10 cellular contexts compared by ENCODE assay signal in genomic region chr16:18784917-18785623, GRCh38. TPM values are rescaled to one million over a fixed set of nuclear protein-coding genes. Genes with fewer than 3 reads are reported as not detected.
DNase-seq lines count a peak whose midpoint lies in the region; ATAC-seq and TF ChIP-seq lines count a peak whose summit lies in the region.
"Had no signal": no experiment of that assay in that cellular context is flagged by ENCODE, and none has a peak within 500 bp of the region (broad histone marks: within the 10 kb centered on the region; RNA-seq: fewer than 3 reads in every experiment).

No MANE protein-coding gene starts in this region.

- peaks cover 72% of the 10 kb centered on the region for H3K36me3 ChIP-seq in GM23338 (ENCODE audit: insufficient read depth)
- peaks cover 75% of the 10 kb centered on the region for H3K36me3 ChIP-seq in OCI-LY1 (ENCODE audit: insufficient read depth, low read length)

- H3K9me3 Mint-ChIP-seq in GM23338 (no peaks in the 10 kb centered on the region), neural crest cell (no peaks in the 10 kb centered on the region)
- H3K9me3 Mint-ChIP-seq in effector memory CD8-positive, alpha-beta T cell: no peaks in the 10 kb centered on the region

- H3K4me1 Mint-ChIP-seq in GM23338 (peaks cover 36% of the 10 kb centered on the region), neural crest cell (peaks cover 53% of the 10 kb centered on the region)
- H3K4me1 Mint-ChIP-seq in effector memory CD8-positive, alpha-beta T cell (ENCODE audit: low read depth in 2 of 2): peaks cover 51 to 61% of the 10 kb centered on the region in 2 donors

- peak overlapping the region; percentile 39; the same call in 1 of the 2 replicates for H3K27ac Mint-ChIP-seq in GM23338
- H3K27ac Mint-ChIP-seq in effector memory CD8-positive, alpha-beta T cell: peak overlapping the region; percentile 84 to 97
- no peak overlapping the region for H3K27ac Mint-ChIP-seq in neural crest cell (ENCODE audit: unreplicated experiment)

- H3K27me3 ChIP-seq in GM23338 (ENCODE audit: insufficient read depth): no peaks in the 10 kb centered on the region
- no peaks in the 10 kb centered on the region for H3K27me3 ChIP-seq in OCI-LY1 (ENCODE audit: insufficient read depth, low read length)

- H4K20me1 ChIP-seq in GM23338 (replicated peaks; ENCODE audit: insufficient read depth) (peaks cover 73% of the 10 kb centered on the region), OCI-LY1 (ENCODE audit: insufficient read depth, low read length) (peaks cover 5% of the 10 kb centered on the region; the same call in 1 of the 2 replicates)

- no peak overlapping the region for H2AFZ ChIP-seq in GM23338
- no peak overlapping the region for H2AFZ ChIP-seq in OCI-LY1 (ENCODE audit: low read length)

- TF ChIP-seq CTCF in GM23338 (conservative IDR thresholded peaks at IDR 0.05; ENCODE audit: low read depth in 2 of 2) (no peak), OCI-LY1 (IDR thresholded peaks at IDR 0.05; ENCODE audit: low read length) (no peak), neural crest cell (conservative IDR thresholded peaks at IDR 0.05) (no peak)

- peaks cover 29% of the 10 kb centered on the region for H3K4me1 ChIP-seq in GM23338 (ENCODE audit: insufficient read depth)
- peaks cover 42% of the 10 kb centered on the region for H3K4me1 ChIP-seq in OCI-LY1 (ENCODE audit: insufficient read depth, low read length, severe bottlenecking)

- H3F3A ChIP-seq in GM23338 (replicated peaks; ENCODE audit: low read depth): peaks cover 69% of the 10 kb centered on the region
- 0 out of 2 replicates have a peak, but pooled peaks cover 7% of the 10 kb centered on the region for H3F3A ChIP-seq in OCI-LY1 (ENCODE audit: insufficient read depth, low read length)

- no peak overlapping the region for H3K9ac ChIP-seq in OCI-LY1 (ENCODE audit: low read length)

- H3K79me2 ChIP-seq in GM23338 (replicated peaks; ENCODE audit: insufficient read depth) (peaks cover 76% of the 10 kb centered on the region), OCI-LY1 (ENCODE audit: insufficient read depth, low read length) (peaks cover 57% of the 10 kb centered on the region)

- ATAC-seq in GM23338 (no peak), HG02759 (IDR thresholded peaks at IDR 0.05; ENCODE audit: unreplicated experiment) (no peak)
- no peak for ATAC-seq in effector memory CD8-positive, alpha-beta T cell (replicated peaks)

- H3K4me3 Mint-ChIP-seq in GM23338: peak overlapping the region; percentile 39
- peak overlapping the region; percentile 94 to 95 for H3K4me3 Mint-ChIP-seq in effector memory CD8-positive, alpha-beta T cell
- peak overlapping the region; percentile 65 for H3K4me3 Mint-ChIP-seq in neural crest cell

- H3K27ac ChIP-seq in GM23338 (ENCODE audit: low read depth) (peak overlapping the region; percentile 82), OCI-LY1 (ENCODE audit: low read depth, low read length, poor library complexity, severe bottlenecking) (no peak overlapping the region)
- H3K27ac ChIP-seq: coronary artery had no signal

- H3K4me2 ChIP-seq in GM23338: peak overlapping the region; percentile 95
- peak overlapping the region; percentile 30 for H3K4me2 ChIP-seq in OCI-LY1 (ENCODE audit: low read length)

- no peak for DNase-seq in GM23338 (ENCODE audit: low spot score)
- DNase-seq in effector memory CD8-positive, alpha-beta T cell: no peak
- DNase-seq in neural crest cell (ENCODE audit: low read depth, low spot score): no peak
- no peak for DNase-seq in NCI-H226
- no peak for DNase-seq in cerebellar cortex (ENCODE audit: low spot score)
- DNase-seq: hypothalamus, NCI-H2107 had no signal

- H3K9me2 ChIP-seq in GM23338 (ENCODE audit: insufficient read depth) (no peaks in the 10 kb centered on the region), OCI-LY1 (ENCODE audit: low read depth, low read length) (no peaks in the 10 kb centered on the region)

- no peaks in the 10 kb centered on the region for H3K9me3 ChIP-seq in OCI-LY1 (ENCODE audit: low read length)

- H3K36me3 Mint-ChIP-seq in GM23338 (ENCODE audit: low read depth): peaks cover 79% of the 10 kb centered on the region
- peaks cover 82% of the 10 kb centered on the region for H3K36me3 Mint-ChIP-seq in effector memory CD8-positive, alpha-beta T cell (ENCODE audit: insufficient read depth)
- H3K36me3 Mint-ChIP-seq in neural crest cell (ENCODE audit: low read depth): peaks cover 50% of the 10 kb centered on the region

- H3K4me3 ChIP-seq in GM23338 (peak overlapping the region; percentile 99), OCI-LY1 (ENCODE audit: low read depth, low read length, poor library complexity, severe bottlenecking) (peak overlapping the region; percentile 23)

- H3K27me3 Mint-ChIP-seq in GM23338 (ENCODE audit: insufficient read depth, low read depth, poor library complexity): peaks cover 7% of the 10 kb centered on the region
- H3K27me3 Mint-ChIP-seq in effector memory CD8-positive, alpha-beta T cell: no peaks in the 10 kb centered on the region
- H3K27me3 Mint-ChIP-seq in neural crest cell (ENCODE audit: low read depth): peaks cover under 1% of the 10 kb centered on the region

TF ChIP-seq in GM23338, 12 proteins besides CTCF, POLR2A, EP300 and RAD21:
- no peak for TF ChIP-seq POLR2AphosphoS5 (IDR thresholded peaks at IDR 0.05; ENCODE audit: low read depth)
- TF ChIP-seq EZH2phosphoT487 (IDR thresholded peaks at IDR 0.05; ENCODE audit: unreplicated experiment): no peak
- TF ChIP-seq ZNF462 (CRISPR knock-in tag; IDR thresholded peaks at IDR 0.05): no peak

RNA-seq across cellular contexts. Expression of gene RPS15A, which starts 5.1 kb away (rescaled TPM):
- total RNA-seq in GM23338 (2014; rRNA removed; shearing (Covaris generic)): 1,984 and 2,171 TPM in 2 replicates
- polyA plus RNA-seq in GM23338 (2016; fragmentation: Nextera tagmentation; extraction: Ambion mirVana): 2,163 and 2,303 TPM in 2 replicates
- 1,697 and 1,736 TPM in 2 replicates for total RNA-seq in neural crest cell

RNA-seq across cellular contexts. Expression of gene ARL6IP1, which starts 16.3 kb away (rescaled TPM):
- total RNA-seq in GM23338 (2014; rRNA removed; shearing (Covaris generic)): 250 and 270 TPM in 2 replicates
- polyA plus RNA-seq in GM23338 (2016; fragmentation: Nextera tagmentation; extraction: Ambion mirVana): 160 and 192 TPM in 2 replicates
- 211 and 212 TPM in 2 replicates for total RNA-seq in neural crest cell

Comparison
In these comparisons a context has a peak if more than half of its experiments do, and no peak if none do; other contexts are left out.
1. H3K4me3 Mint-ChIP-seq: peak in every context shown above with its lines; median percentile 94 in effector memory CD8-positive, alpha-beta T cell; 65 in neural crest cell; 39 in GM23338.